ENCODE assay signal across 9 cellular contexts in genomic region chr3:184582998-184583344, GRCh38. TPM values are rescaled to one million over a fixed set of nuclear protein-coding genes. Genes with fewer than 3 reads are reported as not detected.
DNase-seq lines count a peak whose midpoint lies in the region; ATAC-seq, FAIRE-seq and TF ChIP-seq lines count a peak whose summit lies in the region.
"Had no signal": no experiment of that assay in that cellular context is flagged by ENCODE, and none has a peak within 500 bp of the region (broad histone marks: within the 10 kb centered on the region; RNA-seq: fewer than 3 reads in every experiment).

No MANE protein-coding gene starts in this region.

- DNase-seq in NCI-H2227 (lab: John Stamatoyannopoulos, UW; ENCODE audit: unreplicated experiment) (peak; percentile 57), dorsolateral prefrontal cortex (no peak), lower lobe of right lung (no peak), frontal cortex (ENCODE audit: low spot score in 2 of 2) (no peak), NCI-H1417 (lab: John Stamatoyannopoulos, UW) (no peak), SHP77 treated with DMSO at 0.1 percent for 48 hours (lab: John Stamatoyannopoulos, UW) (no peak), kidney tubule cell (ENCODE audit: low spot score) (no peak)
- no peak for DNase-seq in stimulated activated naive CD8-positive, alpha-beta T cell treated with anti-CD3 and anti-CD28 coated beads, Interleukin-15, amount 100 ng/mL, for 72 hours
- DNase-seq: activated CD4-positive, alpha-beta T cell treated with anti-CD3 and anti-CD28 coated beads, Interleukin-2, amount 50 U/mL, for 48 hours had no signal

- H3K9me3 ChIP-seq in lower lobe of right lung: no peaks in the 10 kb centered on the region

- FAIRE-seq in frontal cortex (lab: Jason Lieb, UNC): no peak

- peaks cover 25% of the 10 kb centered on the region for H3K36me3 ChIP-seq in lower lobe of right lung

- H3K27ac Mint-ChIP-seq in stimulated activated naive CD8-positive, alpha-beta T cell treated with anti-CD3 and anti-CD28 coated beads, Interleukin-15, amount 100 ng/mL, for 72 hours: peak overlapping the region in 1 of 2 donors; percentile 44

- ATAC-seq in lower lobe of right lung: no peak
- no peak for ATAC-seq in stimulated activated naive CD8-positive, alpha-beta T cell treated with anti-CD3 and anti-CD28 coated beads, Interleukin-15, amount 100 ng/mL, for 72 hours

- H3K27ac ChIP-seq in dorsolateral prefrontal cortex: peak overlapping the region; percentile 2 to 97 (median 89)
- peak overlapping the region; percentile 58 for H3K27ac ChIP-seq in lower lobe of right lung

- intact Hi-C loops in dorsolateral prefrontal cortex (cut with DNase I) (loop anchor here (2.0 to 5.0 kb wide), 2 partner anchors 14 to 129 kb away; partner anchors contain the start of gene MAGEF1 (in 2 of the 2)), lower lobe of right lung (cut with DNase I) (no loop called here)

- TF ChIP-seq CTCF in dorsolateral prefrontal cortex (IDR thresholded peaks at IDR 0.05 in 54 of 56, conservative IDR thresholded peaks at IDR 0.05 in 2 of 56; ENCODE audit: low read depth in 1 of 56, partially characterized antibody in 56 of 56): no peak
- no peak for TF ChIP-seq CTCF in lower lobe of right lung (IDR thresholded peaks at IDR 0.05)

- H3K9me3 Mint-ChIP-seq in stimulated activated naive CD8-positive, alpha-beta T cell treated with anti-CD3 and anti-CD28 coated beads, Interleukin-15, amount 100 ng/mL, for 72 hours: no peaks in the 10 kb centered on the region

- H3K27me3 ChIP-seq in dorsolateral prefrontal cortex (no peaks in the 10 kb centered on the region), lower lobe of right lung (ENCODE audit: low read depth) (peaks cover 8% of the 10 kb centered on the region)

- H3K4me3 Mint-ChIP-seq in stimulated activated naive CD8-positive, alpha-beta T cell treated with anti-CD3 and anti-CD28 coated beads, Interleukin-15, amount 100 ng/mL, for 72 hours: peak overlapping the region; percentile 16 to 67

- H3K4me1 ChIP-seq in lower lobe of right lung: peaks cover 19% of the 10 kb centered on the region

- peaks cover 10% of the 10 kb centered on the region for H3K4me1 Mint-ChIP-seq in stimulated activated naive CD8-positive, alpha-beta T cell treated with anti-CD3 and anti-CD28 coated beads, Interleukin-15, amount 100 ng/mL, for 72 hours

- H3K27me3 Mint-ChIP-seq in stimulated activated naive CD8-positive, alpha-beta T cell treated with anti-CD3 and anti-CD28 coated beads, Interleukin-15, amount 100 ng/mL, for 72 hours: peaks cover 24% of the 10 kb centered on the region

- H3K4me3 ChIP-seq in dorsolateral prefrontal cortex: peak overlapping the region; percentile 52 to 81 (median 69)
- H3K4me3 ChIP-seq in lower lobe of right lung: peak overlapping the region; percentile 59

RNA-seq across cellular contexts. Expression of gene EPHB3, which starts 21.4 kb away (rescaled TPM):
- 10 to 100 TPM in 9 of 120 experiments, 1 to 10 TPM in 111; 3.4 to 13.0 (median 7.1) TPM for total RNA-seq in dorsolateral prefrontal cortex
- 4.9 TPM for total RNA-seq in lower lobe of right lung
- total RNA-seq in frontal cortex: 5.7 TPM
